14 cellular contexts compared by ENCODE assay signal in the genomic region with DNA sequence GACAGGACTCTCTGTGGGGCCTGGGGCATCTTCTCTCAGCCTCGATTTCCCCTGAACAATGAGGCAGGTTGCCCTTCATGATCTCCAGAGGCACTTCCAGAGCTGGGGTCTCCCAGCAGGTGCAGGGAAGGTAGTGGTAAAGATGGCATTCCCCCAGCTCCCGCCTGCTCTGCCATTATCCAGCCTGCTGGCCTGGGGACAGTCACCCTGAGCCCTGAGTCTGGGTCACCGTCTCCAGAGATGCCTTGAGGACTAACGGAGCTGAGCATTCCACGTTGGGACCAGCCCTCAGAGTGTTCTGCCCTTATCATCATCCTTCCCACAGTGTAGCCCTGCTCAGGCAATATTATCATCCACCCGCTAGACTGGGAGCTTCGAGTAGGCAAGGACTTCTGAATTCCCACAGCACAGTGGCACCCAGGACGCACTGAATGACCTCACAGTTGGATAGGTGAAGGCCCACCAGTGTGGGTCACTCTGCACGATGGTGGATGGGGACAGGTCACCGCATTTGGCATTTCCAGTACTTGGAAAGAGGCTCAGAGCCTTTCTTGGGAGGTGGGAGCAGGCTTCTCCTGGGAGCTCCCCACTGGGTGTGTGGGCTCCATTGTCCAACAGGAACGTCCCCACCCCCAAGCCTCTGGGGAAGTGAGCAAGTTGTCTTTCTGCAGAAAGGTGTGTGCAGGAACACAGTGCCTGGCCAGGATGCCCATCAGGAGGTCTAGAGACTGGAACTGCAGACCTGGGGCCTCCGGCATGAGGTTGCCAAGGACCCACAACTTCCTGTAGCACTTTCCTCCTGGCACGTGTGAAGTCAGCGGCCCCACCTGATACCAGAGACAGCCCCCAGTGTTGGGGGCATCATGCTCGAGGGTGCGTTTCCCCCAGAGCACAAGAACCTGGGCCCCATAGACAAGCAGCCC. TPM values are rescaled to one million over a fixed set of nuclear protein-coding genes. Genes with fewer than 3 reads are reported as not detected.
A peak's percentile ranks its signal among the peaks of the same experiment; 100 is the strongest.
DNase-seq lines count a peak whose midpoint lies in the region; ATAC-seq, FAIRE-seq and TF ChIP-seq lines count a peak whose summit lies in the region.
"Had no signal": no experiment of that assay in that cellular context is flagged by ENCODE, and none has a peak within 500 bp of the region (broad histone marks: within the 10 kb centered on the region; RNA-seq: fewer than 3 reads in every experiment).

No MANE protein-coding gene starts in this region.

- no peak overlapping the region for H2AFZ ChIP-seq in PC-9

- DNase-seq in PC-9 (no peak), endodermal cell (peak; percentile 41), substantia nigra (lab: John Stamatoyannopoulos, UW) (no peak), amniotic stem cell (lab: John Stamatoyannopoulos, UW) (no peak), GM12891 (ENCODE audit: insufficient read length, low spot score) (no peak), HuH-7 (ENCODE audit: low spot score) (no peak)
- DNase-seq: CD8-positive, alpha-beta T cell; NCI-H345; SHP77 treated with DMSO at 0.1 percent for 48 hours; stimulated activated CD4-positive, alpha-beta T cell treated with anti-CD3 and anti-CD28 coated beads, Interleukin-1b, Interleukin-23, amount 100 ng/mL, for 48 hours had no signal

- intact Hi-C loops in PC-9 (cut with micrococcal nuclease; ENCODE audit: unreplicated experiment), result no loop called here

- no peak for ATAC-seq in GM21367 (IDR thresholded peaks at IDR 0.05; ENCODE audit: unreplicated experiment)
- ATAC-seq: CD8-positive, alpha-beta T cell; HCT116 had no signal

- H3K4me3 Mint-ChIP-seq in endodermal cell, result peak overlapping the region; percentile 46
- H3K4me3 Mint-ChIP-seq: CD8-positive, alpha-beta T cell had no signal

- H3F3A ChIP-seq in PC-9 (ENCODE audit: insufficient read depth, low read depth), result peaks cover 18% of the 10 kb centered on the region

- H3K4me1 ChIP-seq in PC-9 (replicated peaks; ENCODE audit: insufficient read depth) (0 out of 2 replicates have a peak, but pooled peaks cover 7% of the 10 kb centered on the region), endodermal cell (ENCODE audit: control insufficient read depth, insufficient read depth, low read length) (no peaks in the 10 kb centered on the region), mucosa of stomach (ENCODE audit: control insufficient read depth, insufficient read depth, low read length) (peaks cover 7% of the 10 kb centered on the region)
- H3K4me1 ChIP-seq: colonic mucosa had no signal

- H3K27me3 Mint-ChIP-seq in endodermal cell (ENCODE audit: insufficient read depth), result peaks cover 46% of the 10 kb centered on the region

- H3K36me3 ChIP-seq in PC-9 (ENCODE audit: low read depth) (no peaks in the 10 kb centered on the region), endodermal cell (ENCODE audit: control insufficient read depth, insufficient read depth, low read length) (no peaks in the 10 kb centered on the region), mucosa of stomach (ENCODE audit: control insufficient read depth, insufficient read depth, low read length) (no peaks in the 10 kb centered on the region)
- H3K36me3 ChIP-seq: colonic mucosa had no signal

- no TSS peak for BruUV-seq in PC-9 (replicated peaks; lab: Mats Ljungman, UMichigan)

- no peak overlapping the region for H3K27ac Mint-ChIP-seq in endodermal cell
- H3K27ac Mint-ChIP-seq: CD8-positive, alpha-beta T cell had no signal

- no peaks in the 10 kb centered on the region for H3K36me3 Mint-ChIP-seq in endodermal cell (ENCODE audit: low read depth)
- H3K36me3 Mint-ChIP-seq: CD8-positive, alpha-beta T cell had no signal

- no peak for TF ChIP-seq POLR2A in GM12891 (IDR thresholded peaks at IDR 0.05; ENCODE audit: low read depth, low read length)

- no peaks in the 10 kb centered on the region for H3K9me3 ChIP-seq in PC-9 (ENCODE audit: insufficient read depth, low read depth)
- H3K9me3 ChIP-seq in endodermal cell (ENCODE audit: control insufficient read depth, low read length), result no peaks in the 10 kb centered on the region
- no peaks in the 10 kb centered on the region for H3K9me3 ChIP-seq in mucosa of stomach (ENCODE audit: control insufficient read depth, low read length)
- H3K9me3 ChIP-seq: colonic mucosa had no signal

- H3K9ac ChIP-seq in endodermal cell (ENCODE audit: extremely low read depth, low read length, poor library complexity, severe bottlenecking), result no peak overlapping the region
- peak overlapping the region; percentile 64 for H3K9ac ChIP-seq in mucosa of stomach (ENCODE audit: low read length)

- H3K9me3 Mint-ChIP-seq in endodermal cell, result no peaks in the 10 kb centered on the region
- H3K9me3 Mint-ChIP-seq: CD8-positive, alpha-beta T cell had no signal

- no peak for FAIRE-seq in GM12891 (lab: Jason Lieb, UNC)

- no peaks in the 10 kb centered on the region for H3K9me2 ChIP-seq in PC-9 (ENCODE audit: insufficient read depth)

- no peaks in the 10 kb centered on the region for H3K79me2 ChIP-seq in PC-9 (ENCODE audit: low read depth)

- H3K4me1 Mint-ChIP-seq in endodermal cell, result peaks cover 3% of the 10 kb centered on the region

- H3K27ac ChIP-seq in PC-9 (no peak overlapping the region), endodermal cell (ENCODE audit: low read depth, low read length) (peak overlapping the region; percentile 89), substantia nigra (ENCODE audit: low read depth, low read length, poor library complexity, severe bottlenecking) (peak overlapping the region; percentile 91)
- H3K27ac ChIP-seq: colonic mucosa had no signal

- TF ChIP-seq CTCF in PC-9 (conservative IDR thresholded peaks at IDR 0.05) (no peak), endodermal cell (conservative IDR thresholded peaks at IDR 0.05) (no peak)

- CTCF ChIA-PET in PC-9 (lab: Charles Lee), result interaction anchor here (0.7 kb wide), 1 partner anchor 8 kb away, joined by 9 read pairs; no protein-coding TSS in a partner anchor

- H3K4me2 ChIP-seq in PC-9, result peak overlapping the region; percentile 74; the same call in 1 of the 2 replicates

- no peak overlapping the region for H3K4me3 ChIP-seq in PC-9
- H3K4me3 ChIP-seq in endodermal cell (ENCODE audit: low read length), result no peak overlapping the region
- H3K4me3 ChIP-seq in mucosa of stomach (ENCODE audit: low read length), result no peak overlapping the region

- POLR2A ChIA-PET in PC-9 (lab: Charles Lee; ENCODE audit: unreplicated experiment), result interaction anchor here (0.7 kb wide), 1 partner anchor 40 kb away, joined by 3 read pairs; no protein-coding TSS in a partner anchor

- peaks cover 22% of the 10 kb centered on the region for H3K27me3 ChIP-seq in PC-9 (ENCODE audit: insufficient read depth, low read depth)
- H3K27me3 ChIP-seq in endodermal cell (ENCODE audit: control insufficient read depth, insufficient read depth, low read length, poor library complexity, severe bottlenecking), result peaks cover 49% of the 10 kb centered on the region
- no peaks in the 10 kb centered on the region for H3K27me3 ChIP-seq in mucosa of stomach (ENCODE audit: control insufficient read depth, insufficient read depth, low read length)
- H3K27me3 ChIP-seq: colonic mucosa had no signal

- no peaks in the 10 kb centered on the region for H4K20me1 ChIP-seq in PC-9 (ENCODE audit: insufficient read depth)

- WGBS in endodermal cell (ENCODE audit: insufficient coverage in 1 of 2, insufficient read length in 1 of 2), 2 experiments, result 91 to 96% methylated on average over 14 to 16 of the region's 16 CpGs

TF ChIP-seq in GM12891, 5 proteins besides CTCF, POLR2A, EP300 and RAD21:
- TF ChIP-seq POLR2AphosphoS5 (IDR thresholded peaks at IDR 0.05; ENCODE audit: low read depth, low read length) (no peak), SPI1 (IDR thresholded peaks at IDR 0.05; ENCODE audit: low read depth, low read length) (no peak), POU2F2 (IDR thresholded peaks at IDR 0.05; ENCODE audit: low read depth, low read length) (no peak), TAF1 (IDR thresholded peaks at IDR 0.05; ENCODE audit: low read depth, low read length) (no peak), PAX5 (IDR thresholded peaks at IDR 0.05; ENCODE audit: insufficient read depth, low read length, severe bottlenecking) (no peak)

RNA-seq across cellular contexts. Expression of a gene that starts 51.4 kb away (rescaled TPM):
- total RNA-seq in PC-9 (2021) (66.9 and 75.5 TPM in 2 replicates), endodermal cell (not detected)
- 15.0 TPM for polyA plus RNA-seq in endodermal cell (2013, experiment 1 of 2)
- 12.3 TPM for polyA plus RNA-seq in endodermal cell (2013, experiment 2 of 2)
- 1.3 TPM for polyA plus RNA-seq in GM12891 (2012; ENCODE audit: low read depth, missing spikeins)
- total RNA-seq: CD8-positive, alpha-beta T cell had no signal

Comparison
In these comparisons a context has a peak if more than half of its experiments do, and no peak if none do; other contexts are left out.
1. RNA of a gene that starts 51.4 kb away (total RNA-seq): 66.9 to 75.5 TPM in PC-9; not detected in endodermal cell; every median in the first group is over 10 times any median in the second.